18 cellular contexts compared by ENCODE assay signal in the genomic region with DNA sequence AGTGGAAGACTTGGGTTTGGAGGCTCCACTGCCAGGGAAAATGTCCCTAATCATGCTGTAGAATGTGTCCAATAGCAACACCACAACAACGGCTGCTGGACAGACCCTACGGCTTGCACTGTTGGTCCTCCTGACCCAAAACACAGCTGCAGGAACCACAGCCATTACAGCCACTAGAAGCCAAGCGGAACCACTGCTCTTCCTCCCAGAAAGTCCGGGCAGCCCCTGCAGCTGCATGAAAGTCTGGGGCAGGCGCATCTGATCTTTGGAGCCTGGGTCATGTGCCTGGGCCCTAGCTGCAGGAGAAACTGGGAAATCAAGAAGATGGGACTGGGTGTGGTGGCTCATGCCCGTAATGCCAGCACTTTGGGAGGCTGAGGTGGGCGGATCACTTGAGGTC.
"Had no signal": no experiment of that assay in that cellular context is flagged by ENCODE, and none has a peak within 500 bp of the region (broad histone marks: within the 10 kb centered on the region; RNA-seq: fewer than 3 reads in every experiment).

No MANE protein-coding gene starts in this region.

- H3K9me3 ChIP-seq: heart left ventricle, spleen, testis, tibial nerve had no signal

- H3K27ac Mint-ChIP-seq: naive thymus-derived CD4-positive, alpha-beta T cell; stimulated activated naive B cell treated with anti-CD40 and anti-IgM and Interleukin-4, amounts not matched to agents 10 μg/mL and 1 μg/mL and 100 μg/mL, for 72 hours had no signal

- H3K4me1 Mint-ChIP-seq: naive thymus-derived CD4-positive, alpha-beta T cell; stimulated activated naive CD8-positive, alpha-beta T cell treated with anti-CD3 and anti-CD28 coated beads, Interleukin-15, amount 100 ng/mL, for 72 hours had no signal

- H3K4me3 ChIP-seq: coronary artery, dorsolateral prefrontal cortex, heart left ventricle, spleen, testis, tibial nerve had no signal

- ATAC-seq: heart left ventricle; left colon; naive thymus-derived CD4-positive, alpha-beta T cell; sciatic nerve; stimulated activated naive CD8-positive, alpha-beta T cell treated with anti-CD3 and anti-CD28 coated beads, Interleukin-15, amount 100 ng/mL, for 72 hours had no signal

- H3K27ac ChIP-seq: coronary artery, dorsolateral prefrontal cortex, heart left ventricle, spleen, testis, tibial nerve had no signal

- H3K9me3 Mint-ChIP-seq: naive thymus-derived CD4-positive, alpha-beta T cell; stimulated activated naive CD8-positive, alpha-beta T cell treated with anti-CD3 and anti-CD28 coated beads, Interleukin-15, amount 100 ng/mL, for 72 hours had no signal

- H3K36me3 Mint-ChIP-seq: naive thymus-derived CD4-positive, alpha-beta T cell; stimulated activated naive B cell treated with anti-CD40 and anti-IgM and Interleukin-4, amounts not matched to agents 10 μg/mL and 1 μg/mL and 100 μg/mL, for 72 hours had no signal

- H3K4me3 Mint-ChIP-seq: naive thymus-derived CD4-positive, alpha-beta T cell; stimulated activated naive CD8-positive, alpha-beta T cell treated with anti-CD3 and anti-CD28 coated beads, Interleukin-15, amount 100 ng/mL, for 72 hours had no signal

- H3K4me1 ChIP-seq: heart left ventricle, spleen, testis, tibial nerve had no signal

- DNase-seq: dorsolateral prefrontal cortex; effector CD8-positive, alpha-beta T cell; foreskin melanocyte; heart left ventricle; hippocampal formation; left colon; naive thymus-derived CD4-positive, alpha-beta T cell; posterior cingulate gyrus; spleen; stimulated activated CD4-positive, alpha-beta T cell treated with anti-CD3 and anti-CD28 coated beads, Interleukin-15, amount 100 ng/mL, for 24 hours; stimulated activated CD4-positive, alpha-beta T cell treated with anti-CD3 and anti-CD28 coated beads, Interleukin-1b, Interleukin-23, amount 100 ng/mL, for 48 hours; stimulated activated CD4-positive, alpha-beta T cell treated with anti-CD3 and anti-CD28 coated beads, Interleukin-4, amount 100 ng/mL, for 24 hours; stimulated activated naive B cell treated with anti-CD40 and anti-IgM and Interleukin-4, amounts not matched to agents 10 μg/mL and 1 μg/mL and 100 μg/mL, for 72 hours; stimulated activated naive CD8-positive, alpha-beta T cell treated with anti-CD3 and anti-CD28 coated beads, Interleukin-15, amount 100 ng/mL, for 72 hours; testis had no signal

- H3K27me3 ChIP-seq: dorsolateral prefrontal cortex, heart left ventricle, testis, tibial nerve had no signal

- H3K36me3 ChIP-seq: heart left ventricle, spleen, tibial nerve had no signal
